ENCODE assay signal across 1 cellular context in the genomic region with DNA sequence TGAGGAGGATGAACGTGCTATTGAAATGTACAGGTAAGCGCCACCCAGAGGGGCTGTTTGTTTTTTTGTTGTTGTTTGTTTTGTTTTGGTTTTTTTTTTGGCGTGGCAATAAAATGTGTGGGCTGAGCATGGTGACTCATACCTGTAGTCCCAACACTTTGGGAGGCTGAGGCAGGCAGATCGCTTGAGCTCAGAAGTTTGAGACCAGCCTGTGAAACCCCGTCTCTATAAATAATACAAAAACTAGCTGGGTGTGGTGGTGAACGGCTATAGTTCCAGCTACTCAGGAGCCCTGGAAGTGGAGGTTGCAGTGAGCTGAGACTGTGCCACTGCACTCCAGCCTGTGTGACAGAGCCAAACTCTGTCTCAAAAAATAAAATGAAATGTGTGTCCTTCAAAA.
TF ChIP-seq lines count a peak whose summit lies in the region.

No MANE protein-coding gene starts in this region.

TF ChIP-seq in SK-N-SH, 30 proteins besides CTCF, POLR2A, EP300 and RAD21 (continued from another document):
- no peak for TF ChIP-seq ZBTB33 (IDR thresholded peaks at IDR 0.05; ENCODE audit: borderline replicate concordance, low read depth)
- no peak for TF ChIP-seq PBX3 (IDR thresholded peaks at IDR 0.05)
- no peak for TF ChIP-seq TCF12 (IDR thresholded peaks at IDR 0.05)
- no peak for TF ChIP-seq IRF3 (IDR thresholded peaks at IDR 0.05; ENCODE audit: low read depth, low read length)
- TF ChIP-seq TEAD4 (IDR thresholded peaks at IDR 0.05; ENCODE audit: borderline replicate concordance, insufficient read depth) = no peak
- TF ChIP-seq FOSL2 (IDR thresholded peaks at IDR 0.05; ENCODE audit: borderline replicate concordance, low read depth) = no peak
- no peak for TF ChIP-seq USF2 (IDR thresholded peaks at IDR 0.05; ENCODE audit: borderline replicate concordance, low read depth, low read length)
- TF ChIP-seq NFIC (IDR thresholded peaks at IDR 0.05; ENCODE audit: borderline replicate concordance) = no peak
- TF ChIP-seq USF1 (IDR thresholded peaks at IDR 0.05; ENCODE audit: borderline replicate concordance, low read depth) = no peak
- no peak for TF ChIP-seq GATA2 (CRISPR knock-in tag; IDR thresholded peaks at IDR 0.05)
- TF ChIP-seq NRF1 (IDR thresholded peaks at IDR 0.05; ENCODE audit: low read depth, low read length) = no peak
